8 cellular contexts compared by ENCODE assay signal in genomic region chr2:98445167-98445522, GRCh38. TPM values are rescaled to one million over a fixed set of nuclear protein-coding genes. Genes with fewer than 3 reads are reported as not detected.
DNase-seq lines count a peak whose midpoint lies in the region; ATAC-seq and TF ChIP-seq lines count a peak whose summit lies in the region.

No MANE protein-coding gene starts in this region.

- H3K4me3 Mint-ChIP-seq in activated T-helper 17 cell treated with anti-CD3 and anti-CD28 coated beads, Interleukin-2, amount 50 U/mL, for 72 hours: peak overlapping the region; percentile 93

- no peaks in the 10 kb centered on the region for H3K4me1 ChIP-seq in BE2C
- peaks cover 0 to 39% (median 17%) of the 10 kb centered on the region in 12 donors for H3K4me1 ChIP-seq in heart left ventricle
- H3K4me1 ChIP-seq in sigmoid colon: peaks cover 0 to 41% (median 26%) of the 10 kb centered on the region in 4 donors

- H3K27me3 ChIP-seq in BE2C: no peaks in the 10 kb centered on the region
- no peaks in the 10 kb centered on the region for H3K27me3 ChIP-seq in heart left ventricle
- H3K27me3 ChIP-seq in sigmoid colon: no peaks in the 10 kb centered on the region

- TF ChIP-seq POLR2A in heart left ventricle (IDR thresholded peaks at IDR 0.05): no peak
- TF ChIP-seq POLR2A in sigmoid colon (IDR thresholded peaks at IDR 0.05): no peak

- peaks cover 15% of the 10 kb centered on the region for H3K4me1 Mint-ChIP-seq in activated T-helper 17 cell treated with anti-CD3 and anti-CD28 coated beads, Interleukin-2, amount 50 U/mL, for 72 hours

- H3K36me3 ChIP-seq in BE2C (no peaks in the 10 kb centered on the region), heart left ventricle (no peaks in the 10 kb centered on the region), sigmoid colon (no peaks in the 10 kb centered on the region)

- H3K36me3 Mint-ChIP-seq in activated T-helper 17 cell treated with anti-CD3 and anti-CD28 coated beads, Interleukin-2, amount 50 U/mL, for 72 hours (ENCODE audit: low read depth): peaks cover 13% of the 10 kb centered on the region

- TF ChIP-seq CTCF in BE2C (IDR thresholded peaks at IDR 0.05; ENCODE audit: low read depth, low read length) (no peak), heart left ventricle (IDR thresholded peaks at IDR 0.05) (no peak), sigmoid colon (IDR thresholded peaks at IDR 0.05) (no peak)

- H3K27me3 Mint-ChIP-seq in activated T-helper 17 cell treated with anti-CD3 and anti-CD28 coated beads, Interleukin-2, amount 50 U/mL, for 72 hours: no peaks in the 10 kb centered on the region

- peak overlapping the region; percentile 69 for H3K4me3 ChIP-seq in BE2C (ENCODE audit: low read depth, low read length)
- H3K4me3 ChIP-seq in heart left ventricle: peak overlapping the region; percentile 51 to 98 (median 86)
- peak overlapping the region; percentile 55 to 86 (median 66) for H3K4me3 ChIP-seq in sigmoid colon

- intact Hi-C loops in heart left ventricle (cut with DNase I): loop anchor here in 6 of 10 donors (5.0 to 10.0 kb wide), 7 partner anchors 42 to 160 kb away; partner anchors contain the start of genes COA5 (in 2 of the 6) and UNC50 (in 2 of the 6)
- intact Hi-C loops in sigmoid colon (cut with DNase I): loop anchor here (2.0 to 10.0 kb wide), 3 partner anchors 116 to 160 kb away; partner anchors contain the start of genes COA5 and UNC50

- peak overlapping the region; percentile 90 for H3K27ac Mint-ChIP-seq in activated T-helper 17 cell treated with anti-CD3 and anti-CD28 coated beads, Interleukin-2, amount 50 U/mL, for 72 hours

- peak overlapping the region; percentile 59 to 87 (median 76) for H3K27ac ChIP-seq in heart left ventricle
- peak overlapping the region; percentile 76 to 90 (median 82) for H3K27ac ChIP-seq in sigmoid colon

- ATAC-seq in GM19025 (IDR thresholded peaks at IDR 0.05; ENCODE audit: low read depth, unreplicated experiment) (peak; percentile 28), HG03342 (IDR thresholded peaks at IDR 0.05; ENCODE audit: unreplicated experiment) (peak; percentile 31), heart left ventricle (peak in 3 of 4 donors; percentile 43 to 54 (median 47)), GM18519 (IDR thresholded peaks at IDR 0.05; ENCODE audit: low FRiP score, unreplicated experiment) (no peak)
- peak; percentile 28 for ATAC-seq in activated T-helper 17 cell treated with anti-CD3 and anti-CD28 coated beads, Interleukin-2, amount 50 U/mL, for 72 hours (replicated peaks)

- TF ChIP-seq EP300 in sigmoid colon (IDR thresholded peaks at IDR 0.05): no peak

- 0 to 1% (median 0%) methylated on average over 18 to 33 of the region's 33 CpGs for WGBS in heart left ventricle, 4 donors
- 0% methylated on average over 33 of the region's 33 CpGs for WGBS in sigmoid colon, 2 donors

- no peaks in the 10 kb centered on the region for H3K9me3 Mint-ChIP-seq in activated T-helper 17 cell treated with anti-CD3 and anti-CD28 coated beads, Interleukin-2, amount 50 U/mL, for 72 hours

- no peak for DNase-seq in BE2C
- peak in 1 of 5 donors; percentile 37 for DNase-seq in heart left ventricle
- DNase-seq in sigmoid colon: no peak
- DNase-seq in NCI-H1105 treated with DMSO at 0.1 percent for 48 hours (lab: John Stamatoyannopoulos, UW): no peak

- no peaks in the 10 kb centered on the region for H3K9me3 ChIP-seq in BE2C
- H3K9me3 ChIP-seq in heart left ventricle: peaks cover 0 to 6% (median 0%) of the 10 kb centered on the region in 12 donors
- no peaks in the 10 kb centered on the region for H3K9me3 ChIP-seq in sigmoid colon

RNA-seq across cellular contexts. Expression of gene INPP4A, which starts 0.5 kb away (rescaled TPM):
- polyA plus RNA-seq in BE2C (2012; ENCODE audit: insufficient read depth, insufficient read length, low read depth): 10.4 TPM
- 10 to 100 TPM; 66.4 to 74.8 TPM for total RNA-seq in activated T-helper 17 cell treated with anti-CD3 and anti-CD28 coated beads, Interleukin-2, amount 50 U/mL, for 72 hours
- total RNA-seq in heart left ventricle (10 to 100 TPM; 15.2 to 30.5 (median 20.6) TPM), sigmoid colon (10 to 100 TPM; 30.4 to 49.9 (median 39.9) TPM)
- polyA plus RNA-seq in heart left ventricle (1 to 10 TPM; 5.1 to 8.7 TPM), sigmoid colon (10 to 100 TPM in 1 of 3 donors, 1 to 10 TPM in 2; 1.8 to 12.2 (median 2.3) TPM)
